Comparison of ENCODE assay signal across 8 cellular contexts in the genomic region with DNA sequence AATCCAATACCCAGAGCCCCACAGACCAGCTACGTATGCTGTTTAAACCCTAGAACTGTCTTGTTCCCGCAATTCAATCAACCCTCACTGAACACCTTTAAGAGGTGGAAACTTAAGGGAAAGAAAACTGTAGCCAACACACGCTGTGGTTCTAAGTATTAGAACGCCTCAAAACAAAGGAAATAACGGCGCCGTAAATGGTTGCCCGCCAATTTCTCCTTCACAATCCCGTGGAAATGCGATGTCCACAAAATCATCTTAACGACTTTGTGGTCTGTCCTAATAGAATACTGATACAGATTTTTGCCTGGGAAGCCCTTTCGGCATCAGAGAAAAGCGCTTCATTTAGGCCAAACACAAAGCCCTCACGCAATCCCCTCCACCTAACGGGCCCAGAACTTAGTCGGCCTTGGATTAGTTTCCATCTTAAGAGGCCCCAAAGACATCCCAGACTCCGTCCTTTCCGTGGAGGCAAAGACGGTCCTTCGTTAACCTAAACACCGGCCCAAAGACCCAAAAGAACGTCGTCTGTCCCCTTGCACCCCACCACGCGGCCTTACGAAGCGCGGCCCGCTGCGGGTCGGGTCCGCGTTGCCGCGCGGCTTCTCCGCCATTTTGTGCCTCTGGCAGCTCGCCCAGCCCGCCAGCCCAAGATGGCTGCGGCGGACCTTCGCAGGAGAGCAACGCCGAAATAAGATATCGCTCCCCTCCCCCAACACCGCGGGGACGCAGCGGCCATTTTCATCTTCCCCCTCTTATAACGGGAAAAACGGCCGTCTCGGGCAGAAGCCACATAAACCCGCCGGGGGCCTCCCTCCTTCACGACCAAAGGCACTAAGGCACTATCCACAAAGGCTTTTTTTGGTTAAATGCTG. TPM values are rescaled to one million over a fixed set of nuclear protein-coding genes. Genes with fewer than 3 reads are reported as not detected.
A peak's percentile ranks its signal among the peaks of the same experiment; 100 is the strongest.
DNase-seq lines count a peak whose midpoint lies in the region; ATAC-seq, FAIRE-seq and TF ChIP-seq lines count a peak whose summit lies in the region.

No MANE protein-coding gene starts in this region.

- H3K9me3 ChIP-seq in astrocyte (ENCODE audit: insufficient read depth, low read depth, low read length) = no peaks in the 10 kb centered on the region

- peak overlapping the region; percentile 99 for H3K4me3 Mint-ChIP-seq in astrocyte (ENCODE audit: unreplicated experiment)

- H3K79me2 ChIP-seq in astrocyte (ENCODE audit: insufficient read depth, low read length) = peaks cover 59% of the 10 kb centered on the region

- no peak for FAIRE-seq in astrocyte (lab: Jason Lieb, UNC)

- no peaks in the 10 kb centered on the region for H3K9me3 Mint-ChIP-seq in astrocyte (ENCODE audit: unreplicated experiment)

- DNase-seq in GM13977 (ENCODE audit: low spot score) (peak; percentile 79), NCI-H2029 treated with DMSO at 0.1 percent for 48 hours (lab: John Stamatoyannopoulos, UW) (peak; percentile 65), T-helper 9 cell (peak; percentile 86), astrocyte (ENCODE audit: low read depth) (peak; percentile 65), hippocampal formation (lab: John Stamatoyannopoulos, UW) (peak; percentile 50 to 62), retinal pigment epithelial cell (ENCODE audit: low read depth) (peak; percentile 42), HPDE6-E6E7 (ENCODE audit: extremely low spot score) (no peak)

- H3K27ac ChIP-seq in astrocyte (ENCODE audit: low read depth, low read length) = peak overlapping the region; percentile 99

- no peaks in the 10 kb centered on the region for H3K36me3 Mint-ChIP-seq in astrocyte (ENCODE audit: low read depth, unreplicated experiment)

- no peaks in the 10 kb centered on the region for H3K36me3 ChIP-seq in astrocyte (ENCODE audit: insufficient read depth, low read length)

- peak overlapping the region; percentile 100 for H3K9ac ChIP-seq in astrocyte (ENCODE audit: low read length)

- H3K4me1 Mint-ChIP-seq in astrocyte (ENCODE audit: low read depth, unreplicated experiment) = peaks cover 17% of the 10 kb centered on the region

- peak overlapping the region; percentile 99 for H3K27ac Mint-ChIP-seq in astrocyte (ENCODE audit: unreplicated experiment)

- H2AFZ ChIP-seq in astrocyte (ENCODE audit: low read depth, low read length) = no peak overlapping the region

- H3K27me3 ChIP-seq in astrocyte (ENCODE audit: insufficient read depth, low read length) = peaks cover 2% of the 10 kb centered on the region

- peak; percentile 35 for ATAC-seq in HG02973 (IDR thresholded peaks at IDR 0.05; ENCODE audit: unreplicated experiment)

- peaks cover 19% of the 10 kb centered on the region for H3K4me1 ChIP-seq in astrocyte (ENCODE audit: insufficient read depth, low read length)

- in situ Hi-C loops in GM13977 (cut with MboI; ENCODE audit: low pct_unique_long_range_greater_than_20kb, low sequenced_read_pairs, unreplicated experiment) = no loop called here

- H3K4me3 ChIP-seq in astrocyte (ENCODE audit: insufficient read depth, low read depth, low read length) (peak overlapping the region; percentile 100), retinal pigment epithelial cell (ENCODE audit: low read length) (peak overlapping the region; percentile 100)

- TF ChIP-seq CTCF in GM13977 (IDR thresholded peaks at IDR 0.05; ENCODE audit: extremely low read depth, insufficient read depth, missing control alignments) = no peak
- TF ChIP-seq CTCF in astrocyte (IDR thresholded peaks at IDR 0.05; ENCODE audit: insufficient read depth, low read depth, low read length) = no peak
- TF ChIP-seq CTCF in retinal pigment epithelial cell (conservative IDR thresholded peaks at IDR 0.05; ENCODE audit: low read depth, low read length) = no peak

- no peaks in the 10 kb centered on the region for H3K27me3 Mint-ChIP-seq in astrocyte (ENCODE audit: low read depth, unreplicated experiment)

- H3K4me2 ChIP-seq in astrocyte (ENCODE audit: low read length) = peak overlapping the region; percentile 91

- H4K20me1 ChIP-seq in astrocyte (ENCODE audit: insufficient read depth, low read length) = peaks cover 52% of the 10 kb centered on the region

RNA-seq across cellular contexts. Expression of a gene that starts 0.8 kb away (rescaled TPM):
- total RNA-seq in astrocyte = 112 and 120 TPM in 2 replicates
